Comparison of ENCODE assay signal across 1 cellular context in the genomic region with DNA sequence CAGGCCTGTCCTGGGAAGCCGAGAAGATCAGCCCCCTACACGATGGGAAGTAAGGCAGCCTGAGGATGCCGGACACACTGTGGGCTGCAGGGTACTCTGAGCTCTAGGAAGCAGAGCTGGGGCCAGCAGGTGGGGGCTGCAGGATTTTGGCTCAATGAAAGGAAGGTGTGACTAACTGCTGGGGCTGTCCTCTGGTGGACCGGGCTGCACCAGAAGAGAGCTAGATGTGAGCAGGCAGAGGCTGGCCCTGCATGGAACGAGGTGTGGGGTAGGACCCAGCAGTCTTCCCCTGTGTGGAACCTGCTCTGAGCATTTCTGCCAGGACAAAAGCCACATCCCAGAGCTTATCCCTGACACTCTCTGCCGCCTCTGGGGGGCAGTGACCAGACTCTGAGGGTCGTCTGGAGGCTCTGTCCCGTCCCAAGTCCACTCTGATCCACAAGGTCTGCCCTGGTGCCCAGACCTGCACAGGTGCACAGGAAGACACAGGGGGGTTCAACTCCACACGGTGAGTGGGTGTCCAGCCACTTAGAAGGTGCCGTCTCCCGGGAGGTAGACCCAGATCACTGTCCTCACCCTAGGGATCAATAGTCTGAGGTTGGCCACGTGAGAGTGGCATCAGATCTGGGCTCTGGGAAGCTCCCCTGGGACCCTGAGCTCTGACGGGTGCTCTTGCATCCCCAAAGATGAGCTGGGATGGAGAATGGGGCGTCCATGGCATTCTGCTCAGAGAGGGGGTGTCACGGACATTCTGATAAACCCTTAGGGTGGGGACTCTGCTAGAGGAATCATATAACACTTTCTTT.
TF ChIP-seq lines count a peak whose summit lies in the region.

No MANE protein-coding gene starts in this region.

TF ChIP-seq in GM23338, 12 proteins besides CTCF, POLR2A, EP300 and RAD21 (continued from another document):
- TF ChIP-seq, protein P1, sequence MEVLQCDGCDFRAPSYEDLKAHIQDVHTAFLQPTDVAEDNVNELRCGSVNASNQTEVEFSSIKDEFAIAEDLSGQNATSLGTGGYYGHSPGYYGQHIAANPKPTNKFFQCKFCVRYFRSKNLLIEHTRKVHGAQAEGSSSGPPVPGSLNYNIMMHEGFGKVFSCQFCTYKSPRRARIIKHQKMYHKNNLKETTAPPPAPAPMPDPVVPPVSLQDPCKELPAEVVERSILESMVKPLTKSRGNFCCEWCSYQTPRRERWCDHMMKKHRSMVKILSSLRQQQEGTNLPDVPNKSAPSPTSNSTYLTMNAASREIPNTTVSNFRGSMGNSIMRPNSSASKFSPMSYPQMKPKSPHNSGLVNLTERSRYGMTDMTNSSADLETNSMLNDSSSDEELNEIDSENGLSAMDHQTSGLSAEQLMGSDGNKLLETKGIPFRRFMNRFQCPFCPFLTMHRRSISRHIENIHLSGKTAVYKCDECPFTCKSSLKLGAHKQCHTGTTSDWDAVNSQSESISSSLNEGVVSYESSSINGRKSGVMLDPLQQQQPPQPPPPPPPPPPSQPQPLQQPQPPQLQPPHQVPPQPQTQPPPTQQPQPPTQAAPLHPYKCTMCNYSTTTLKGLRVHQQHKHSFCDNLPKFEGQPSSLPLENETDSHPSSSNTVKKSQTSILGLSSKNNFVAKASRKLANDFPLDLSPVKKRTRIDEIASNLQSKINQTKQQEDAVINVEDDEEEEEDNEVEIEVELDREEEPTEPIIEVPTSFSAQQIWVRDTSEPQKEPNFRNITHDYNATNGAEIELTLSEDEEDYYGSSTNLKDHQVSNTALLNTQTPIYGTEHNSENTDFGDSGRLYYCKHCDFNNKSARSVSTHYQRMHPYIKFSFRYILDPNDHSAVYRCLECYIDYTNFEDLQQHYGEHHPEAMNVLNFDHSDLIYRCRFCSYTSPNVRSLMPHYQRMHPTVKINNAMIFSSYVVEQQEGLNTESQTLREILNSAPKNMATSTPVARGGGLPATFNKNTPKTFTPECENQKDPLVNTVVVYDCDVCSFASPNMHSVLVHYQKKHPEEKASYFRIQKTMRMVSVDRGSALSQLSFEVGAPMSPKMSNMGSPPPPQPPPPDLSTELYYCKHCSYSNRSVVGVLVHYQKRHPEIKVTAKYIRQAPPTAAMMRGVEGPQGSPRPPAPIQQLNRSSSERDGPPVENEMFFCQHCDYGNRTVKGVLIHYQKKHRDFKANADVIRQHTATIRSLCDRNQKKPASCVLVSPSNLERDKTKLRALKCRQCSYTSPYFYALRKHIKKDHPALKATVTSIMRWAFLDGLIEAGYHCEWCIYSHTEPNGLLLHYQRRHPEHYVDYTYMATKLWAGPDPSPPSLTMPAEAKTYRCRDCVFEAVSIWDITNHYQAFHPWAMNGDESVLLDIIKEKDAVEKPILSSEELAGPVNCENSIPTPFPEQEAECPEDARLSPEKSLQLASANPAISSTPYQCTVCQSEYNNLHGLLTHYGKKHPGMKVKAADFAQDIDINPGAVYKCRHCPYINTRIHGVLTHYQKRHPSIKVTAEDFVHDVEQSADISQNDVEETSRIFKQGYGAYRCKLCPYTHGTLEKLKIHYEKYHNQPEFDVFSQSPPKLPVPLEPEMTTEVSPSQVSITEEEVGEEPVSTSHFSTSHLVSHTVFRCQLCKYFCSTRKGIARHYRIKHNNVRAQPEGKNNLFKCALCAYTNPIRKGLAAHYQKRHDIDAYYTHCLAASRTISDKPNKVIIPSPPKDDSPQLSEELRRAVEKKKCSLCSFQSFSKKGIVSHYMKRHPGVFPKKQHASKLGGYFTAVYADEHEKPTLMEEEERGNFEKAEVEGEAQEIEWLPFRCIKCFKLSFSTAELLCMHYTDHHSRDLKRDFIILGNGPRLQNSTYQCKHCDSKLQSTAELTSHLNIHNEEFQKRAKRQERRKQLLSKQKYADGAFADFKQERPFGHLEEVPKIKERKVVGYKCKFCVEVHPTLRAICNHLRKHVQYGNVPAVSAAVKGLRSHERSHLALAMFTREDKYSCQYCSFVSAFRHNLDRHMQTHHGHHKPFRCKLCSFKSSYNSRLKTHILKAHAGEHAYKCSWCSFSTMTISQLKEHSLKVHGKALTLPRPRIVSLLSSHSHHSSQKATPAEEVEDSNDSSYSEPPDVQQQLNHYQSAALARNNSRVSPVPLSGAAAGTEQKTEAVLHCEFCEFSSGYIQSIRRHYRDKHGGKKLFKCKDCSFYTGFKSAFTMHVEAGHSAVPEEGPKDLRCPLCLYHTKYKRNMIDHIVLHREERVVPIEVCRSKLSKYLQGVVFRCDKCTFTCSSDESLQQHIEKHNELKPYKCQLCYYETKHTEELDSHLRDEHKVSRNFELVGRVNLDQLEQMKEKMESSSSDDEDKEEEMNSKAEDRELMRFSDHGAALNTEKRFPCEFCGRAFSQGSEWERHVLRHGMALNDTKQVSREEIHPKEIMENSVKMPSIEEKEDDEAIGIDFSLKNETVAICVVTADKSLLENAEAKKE (CRISPR knock-in tag; IDR thresholded peaks at IDR 0.05): no peak
- TF ChIP-seq ZNF331 (CRISPR knock-in tag; IDR thresholded peaks at IDR 0.05; ENCODE audit: low read depth) (no peak), EZH2phosphoT487 (IDR thresholded peaks at IDR 0.05; ENCODE audit: unreplicated experiment) (no peak), JUNB (IDR thresholded peaks at IDR 0.05; ENCODE audit: unreplicated experiment) (no peak), CREB1 (CRISPR knock-in tag; IDR thresholded peaks at IDR 0.05; ENCODE audit: low read depth) (no peak), NANOG (IDR thresholded peaks at IDR 0.05; ENCODE audit: borderline replicate concordance) (no peak), STAT1 (IDR thresholded peaks at IDR 0.05; ENCODE audit: unreplicated experiment) (no peak), POLR2AphosphoS5 (IDR thresholded peaks at IDR 0.05; ENCODE audit: low read depth) (no peak), EZH2 (IDR thresholded peaks at IDR 0.05; ENCODE audit: low read depth, unreplicated experiment) (no peak)
- TF ChIP-seq, protein P2, sequence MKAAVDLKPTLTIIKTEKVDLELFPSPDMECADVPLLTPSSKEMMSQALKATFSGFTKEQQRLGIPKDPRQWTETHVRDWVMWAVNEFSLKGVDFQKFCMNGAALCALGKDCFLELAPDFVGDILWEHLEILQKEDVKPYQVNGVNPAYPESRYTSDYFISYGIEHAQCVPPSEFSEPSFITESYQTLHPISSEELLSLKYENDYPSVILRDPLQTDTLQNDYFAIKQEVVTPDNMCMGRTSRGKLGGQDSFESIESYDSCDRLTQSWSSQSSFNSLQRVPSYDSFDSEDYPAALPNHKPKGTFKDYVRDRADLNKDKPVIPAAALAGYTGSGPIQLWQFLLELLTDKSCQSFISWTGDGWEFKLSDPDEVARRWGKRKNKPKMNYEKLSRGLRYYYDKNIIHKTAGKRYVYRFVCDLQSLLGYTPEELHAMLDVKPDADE (IDR thresholded peaks at IDR 0.05): no peak
TF ChIP-seq in GM23338: peak in this region for 0.
